Comparison of ENCODE assay signal across 9 cellular contexts in genomic region chr5:132388244-132389050, GRCh38. TPM values are rescaled to one million over a fixed set of nuclear protein-coding genes. Genes with fewer than 3 reads are reported as not detected.
DNase-seq lines count a peak whose midpoint lies in the region; TF ChIP-seq lines count a peak whose summit lies in the region.
"Had no signal": no experiment of that assay in that cellular context is flagged by ENCODE, and none has a peak within 500 bp of the region (broad histone marks: within the 10 kb centered on the region; RNA-seq: fewer than 3 reads in every experiment).

No MANE protein-coding gene starts in this region.

- peak overlapping the region; percentile 46 for H3K4me3 ChIP-seq in ACC112 (ENCODE audit: low read depth, low read length)

- H3K4me3 Mint-ChIP-seq in endothelial cell (ENCODE audit: unreplicated experiment) = no peak overlapping the region
- H3K4me3 Mint-ChIP-seq: CD4-positive, alpha-beta T cell had no signal

- H3K79me2 ChIP-seq in ACC112 (ENCODE audit: control insufficient read depth, insufficient read depth, low read length, unreplicated experiment) = no peaks in the 10 kb centered on the region

- peak overlapping the region; percentile 90 for H3K27ac ChIP-seq in ACC112 (ENCODE audit: low read depth, low read length)

- peaks cover 14% of the 10 kb centered on the region for H3K4me1 Mint-ChIP-seq in endothelial cell (ENCODE audit: unreplicated experiment)

- intact Hi-C loops in posterior cingulate gyrus (cut with DNase I) = loop anchor here (5.0 kb wide), 1 partner anchor 494 kb away; no protein-coding TSS in a partner anchor

- peaks cover 2% of the 10 kb centered on the region for H3K27me3 Mint-ChIP-seq in endothelial cell (ENCODE audit: unreplicated experiment)
- H3K27me3 Mint-ChIP-seq: CD4-positive, alpha-beta T cell had no signal

- DNase-seq in NCI-H226 (peak; percentile 70), endothelial cell (ENCODE audit: low spot score) (no peak), myocyte (ENCODE audit: low read depth) (peak; percentile 35), posterior cingulate gyrus (no peak), DMS53 treated with DMSO at 0.1 percent for 48 hours (lab: John Stamatoyannopoulos, UW; ENCODE audit: unreplicated experiment) (no peak), DMS114 treated with DMSO at 0.1 percent for 48 hours (lab: John Stamatoyannopoulos, UW; ENCODE audit: unreplicated experiment) (no peak)
- DNase-seq in stimulated activated naive CD4-positive, alpha-beta T cell treated with Interleukin-2 at 50 U/mL for 16 hours (lab: John Stamatoyannopoulos, UW) = no peak
- DNase-seq: CD4-positive, alpha-beta T cell had no signal

- no peaks in the 10 kb centered on the region for H3K36me3 ChIP-seq in ACC112 (ENCODE audit: insufficient read depth, low read length)

- H3K36me3 Mint-ChIP-seq in endothelial cell (ENCODE audit: low read depth, unreplicated experiment) = no peaks in the 10 kb centered on the region

- no peaks in the 10 kb centered on the region for H3K9me3 Mint-ChIP-seq in endothelial cell (ENCODE audit: unreplicated experiment)
- H3K9me3 Mint-ChIP-seq: CD4-positive, alpha-beta T cell had no signal

- peak overlapping the region; percentile 79 for H3K27ac Mint-ChIP-seq in endothelial cell (ENCODE audit: unreplicated experiment)
- H3K27ac Mint-ChIP-seq: CD4-positive, alpha-beta T cell had no signal

- H2AFZ ChIP-seq in ACC112 (ENCODE audit: low read length, unreplicated experiment) = no peak overlapping the region

- TF ChIP-seq CTCF in endothelial cell (IDR thresholded peaks at IDR 0.05; ENCODE audit: unreplicated experiment) = no peak

- H3K4me1 ChIP-seq in ACC112 (ENCODE audit: control insufficient read depth, insufficient read depth, low read length, unreplicated experiment) = peaks cover 45% of the 10 kb centered on the region

- no peaks in the 10 kb centered on the region for H3K27me3 ChIP-seq in ACC112 (ENCODE audit: insufficient read depth, low read length)

RNA-seq across cellular contexts. Expression of gene SLC22A5, which starts 18.9 kb away (rescaled TPM):
- total RNA-seq in endothelial cell (ENCODE audit: unreplicated experiment) = 1.2 TPM
- total RNA-seq in myocyte = 4.8 and 13.4 TPM in 2 replicates
- 13.1 TPM for polyA plus RNA-seq in myocyte (2012)

Comparison
In these comparisons a context has a peak if more than half of its experiments do, and no peak if none do; other contexts are left out.
1. DNase-seq: peak in NCI-H226 (single experiment) and myocyte (single experiment); none in endothelial cell (single experiment), stimulated activated naive CD4-positive, alpha-beta T cell treated with Interleukin-2 at 50 U/mL for 16 hours (single experiment), posterior cingulate gyrus (0 of 10), DMS53 treated with DMSO at 0.1 percent for 48 hours (single experiment) and DMS114 treated with DMSO at 0.1 percent for 48 hours (single experiment).